ENCODE assay signal across 8 cellular contexts in genomic region chr4:154807042-154807630, GRCh38. TPM values are rescaled to one million over a fixed set of nuclear protein-coding genes. Genes with fewer than 3 reads are reported as not detected.
DNase-seq lines count a peak whose midpoint lies in the region; ATAC-seq, FAIRE-seq and TF ChIP-seq lines count a peak whose summit lies in the region.

No MANE protein-coding gene starts in this region.

- no peak overlapping the region for H3K4me2 ChIP-seq in neuronal stem cell (ENCODE audit: insufficient read depth, low read length, poor library complexity, severe bottlenecking)

- no peaks in the 10 kb centered on the region for H3K27me3 ChIP-seq in CD4-positive, alpha-beta memory T cell (ENCODE audit: insufficient read depth, low read length)
- H3K27me3 ChIP-seq in upper lobe of right lung (no peaks in the 10 kb centered on the region), neuronal stem cell (ENCODE audit: control insufficient read depth in 3 of 3, insufficient read depth in 3 of 3, low read depth in 1 of 3, low read length in 3 of 3) (no peaks in the 10 kb centered on the region)

- no peak overlapping the region for H3K23ac ChIP-seq in neuronal stem cell (ENCODE audit: low read depth, low read length, poor library complexity)

- TF ChIP-seq CTCF in upper lobe of right lung (IDR thresholded peaks at IDR 0.05), result peak; percentile 59

- no peak overlapping the region for H2BK12ac ChIP-seq in neuronal stem cell (ENCODE audit: low read length)

- H2AK5ac ChIP-seq in neuronal stem cell (ENCODE audit: low read depth, low read length), result no peak overlapping the region

- no peaks in the 10 kb centered on the region for H3K36me3 Mint-ChIP-seq in CD4-positive, alpha-beta memory T cell

- POLR2A ChIA-PET in CD4-positive, alpha-beta memory T cell (lab: Charles Lee; ENCODE audit: partially characterized antibody), result no interaction called here

- WGBS in neuronal stem cell (ENCODE audit: extremely low coverage in 2 of 2, insufficient read length in 2 of 2, insufficient replicate concordance in 1 of 2), 2 donors, result no CpG with 5 or more reads among the region's 3 CpGs

- peak overlapping the region in 1 of 8 donors; percentile 26 for H3K4me3 Mint-ChIP-seq in CD4-positive, alpha-beta memory T cell

- intact Hi-C loops in CD4-positive, alpha-beta memory T cell (cut with micrococcal nuclease), result no loop called here
- intact Hi-C loops in upper lobe of right lung (cut with DNase I), result no loop called here
- intact Hi-C loops in head of caudate nucleus (cut with DNase I), result no loop called here

- H3K4me1 ChIP-seq in CD4-positive, alpha-beta memory T cell (ENCODE audit: insufficient read depth, low read length), result no peaks in the 10 kb centered on the region
- H3K4me1 ChIP-seq in upper lobe of right lung (no peaks in the 10 kb centered on the region), neuronal stem cell (ENCODE audit: control insufficient read depth in 2 of 2, insufficient read depth in 1 of 2, low read depth in 1 of 2, low read length in 2 of 2) (no peaks in the 10 kb centered on the region)

- H3K36me3 ChIP-seq in CD4-positive, alpha-beta memory T cell (ENCODE audit: insufficient read depth, low read length), result no peaks in the 10 kb centered on the region
- H3K36me3 ChIP-seq in SK-N-MC (ENCODE audit: insufficient read depth, low read length), result no peaks in the 10 kb centered on the region
- H3K36me3 ChIP-seq in upper lobe of right lung, result no peaks in the 10 kb centered on the region
- no peaks in the 10 kb centered on the region for H3K36me3 ChIP-seq in neuronal stem cell (replicated peaks in 1 of 2; ENCODE audit: control insufficient read depth in 2 of 2, insufficient read depth in 2 of 2, low read length in 2 of 2)

- CTCF ChIA-PET in CD4-positive, alpha-beta memory T cell (lab: Charles Lee; ENCODE audit: partially characterized antibody), result no interaction called here

- H3K9me3 Mint-ChIP-seq in CD4-positive, alpha-beta memory T cell, result no peaks in the 10 kb centered on the region

- ATAC-seq in GM18909 (IDR thresholded peaks at IDR 0.05; ENCODE audit: poor library complexity, unreplicated experiment) (peak; percentile 89), HG03432 (IDR thresholded peaks at IDR 0.05; ENCODE audit: unreplicated experiment) (peak; percentile 88), upper lobe of right lung (no peak)

- H3K4me3 ChIP-seq in CD4-positive, alpha-beta memory T cell (ENCODE audit: low read length in 2 of 2), result no peak overlapping the region
- peak overlapping the region; percentile 66 for H3K4me3 ChIP-seq in SK-N-MC
- no peak overlapping the region for H3K4me3 ChIP-seq in upper lobe of right lung
- H3K4me3 ChIP-seq in neuronal stem cell (ENCODE audit: low read length in 2 of 2), result no peak overlapping the region

- no peak overlapping the region for H2BK120ac ChIP-seq in neuronal stem cell (ENCODE audit: low read depth, low read length)

- no peak overlapping the region for H3K27ac ChIP-seq in CD4-positive, alpha-beta memory T cell (ENCODE audit: low read depth, low read length)
- H3K27ac ChIP-seq in SK-N-MC (no peak overlapping the region), upper lobe of right lung (no peak overlapping the region), neuronal stem cell (replicated peaks; ENCODE audit: low read length) (no peak overlapping the region)

- H4K91ac ChIP-seq in neuronal stem cell (ENCODE audit: low read depth, low read length, poor library complexity), result no peak overlapping the region

- no peak overlapping the region for H4K8ac ChIP-seq in neuronal stem cell (ENCODE audit: low read depth, low read length)

- no peak overlapping the region for H3K9ac ChIP-seq in SK-N-MC (ENCODE audit: insufficient read length)
- no peak overlapping the region for H3K9ac ChIP-seq in neuronal stem cell (ENCODE audit: low read depth, low read length, poor library complexity)

- no peak overlapping the region for H3K18ac ChIP-seq in neuronal stem cell (ENCODE audit: low read length)

- H3K14ac ChIP-seq in neuronal stem cell (ENCODE audit: low read length), result no peak overlapping the region

- no peak overlapping the region for H3K27ac Mint-ChIP-seq in CD4-positive, alpha-beta memory T cell

- H2AFZ ChIP-seq in neuronal stem cell (ENCODE audit: low read length), result no peak overlapping the region

- DNase-seq in CD4-positive, alpha-beta memory T cell, result peak in 3 of 5 donors; percentile 2 to 4 (median 2)
- DNase-seq in SK-N-MC (ENCODE audit: low read depth, low spot score) (peak; percentile 47), frontal cortex (ENCODE audit: low spot score in 2 of 2) (no peak), upper lobe of right lung (no peak), head of caudate nucleus (no peak), neuronal stem cell (ENCODE audit: low spot score) (no peak)

- no peaks in the 10 kb centered on the region for H3K27me3 Mint-ChIP-seq in CD4-positive, alpha-beta memory T cell

- no peaks in the 10 kb centered on the region for H3K9me3 ChIP-seq in CD4-positive, alpha-beta memory T cell (ENCODE audit: control insufficient read depth in 1 of 2, low read length in 2 of 2)
- H3K9me3 ChIP-seq in SK-N-MC (ENCODE audit: low read depth, low read length) (no peaks in the 10 kb centered on the region), upper lobe of right lung (no peaks in the 10 kb centered on the region), neuronal stem cell (replicated peaks in 1 of 2; ENCODE audit: control insufficient read depth in 2 of 2, insufficient read depth in 1 of 2, low read depth in 1 of 2, low read length in 2 of 2) (no peaks in the 10 kb centered on the region)

- no peaks in the 10 kb centered on the region for H3K4me1 Mint-ChIP-seq in CD4-positive, alpha-beta memory T cell

- H3K79me1 ChIP-seq in neuronal stem cell (ENCODE audit: low read depth, low read length), result no peaks in the 10 kb centered on the region

- peak; percentile 40 for FAIRE-seq in frontal cortex (lab: Jason Lieb, UNC)

- H3K4ac ChIP-seq in neuronal stem cell (ENCODE audit: low read length), result no peak overlapping the region

- no peak overlapping the region for H2BK15ac ChIP-seq in neuronal stem cell (ENCODE audit: low read length)

- H2BK5ac ChIP-seq in neuronal stem cell (ENCODE audit: low read length), result no peak overlapping the region

RNA-seq across cellular contexts. Expression of gene RBM46, which starts 26.1 kb away (rescaled TPM):
- not detected for total RNA-seq in CD4-positive, alpha-beta memory T cell
- not detected for polyA plus RNA-seq in CD4-positive, alpha-beta memory T cell
- total RNA-seq in frontal cortex (not detected), upper lobe of right lung (not detected)
- 0.06 TPM for polyA plus RNA-seq in neuronal stem cell (2013, experiment 1 of 2)
- polyA plus RNA-seq in neuronal stem cell (2013, experiment 2 of 2), result 0.04 TPM

Comparison
In these comparisons a context has a peak if more than half of its experiments do, and no peak if none do; other contexts are left out.
1. DNase-seq: peak in CD4-positive, alpha-beta memory T cell (3 of 5) and SK-N-MC (single experiment); none in frontal cortex (0 of 2), upper lobe of right lung (single experiment), head of caudate nucleus (0 of 42) and neuronal stem cell (single experiment).